ENCODE assay signal across 10 cellular contexts in genomic region chr16:78227855-78228254, GRCh38.
DNase-seq lines count a peak whose midpoint lies in the region; ATAC-seq, FAIRE-seq and TF ChIP-seq lines count a peak whose summit lies in the region.
"Had no signal": no experiment of that assay in that cellular context is flagged by ENCODE, and none has a peak within 500 bp of the region (broad histone marks: within the 10 kb centered on the region; RNA-seq: fewer than 3 reads in every experiment).

No MANE protein-coding gene starts in this region.

- in situ Hi-C loops in GM12878 (cut with MboI) = no loop called here

- H3K9me2 ChIP-seq in GM23338 (ENCODE audit: insufficient read depth) = no peaks in the 10 kb centered on the region
- no peaks in the 10 kb centered on the region for H3K9me2 ChIP-seq in neural cell (ENCODE audit: insufficient read depth, low read length)

- TF ChIP-seq EP300 in GM12878 (IDR thresholded peaks at IDR 0.05; ENCODE audit: borderline replicate concordance in 1 of 2, control insufficient read depth in 1 of 2, low read depth in 2 of 2, low read length in 2 of 2) (no peak), neural cell (conservative IDR thresholded peaks at IDR 0.05; ENCODE audit: poor library complexity, severe bottlenecking) (no peak)

- H3K79me2 ChIP-seq in GM23338 (replicated peaks; ENCODE audit: insufficient read depth) (no peaks in the 10 kb centered on the region), GM12878 (ENCODE audit: control insufficient read depth, insufficient read depth, low read length) (no peaks in the 10 kb centered on the region), neural cell (replicated peaks; ENCODE audit: insufficient read depth, low read length) (no peaks in the 10 kb centered on the region)

- H3K27ac Mint-ChIP-seq in GM23338 = no peak overlapping the region
- H3K27ac Mint-ChIP-seq in activated T-helper 17 cell treated with anti-CD3 and anti-CD28 coated beads, Interleukin-2, amount 50 U/mL, for 72 hours = no peak overlapping the region
- H3K27ac Mint-ChIP-seq: activated naive CD8-positive, alpha-beta T cell; naive B cell had no signal

- H3K36me3 Mint-ChIP-seq in GM23338 (ENCODE audit: low read depth) = no peaks in the 10 kb centered on the region
- no peaks in the 10 kb centered on the region for H3K36me3 Mint-ChIP-seq in activated T-helper 17 cell treated with anti-CD3 and anti-CD28 coated beads, Interleukin-2, amount 50 U/mL, for 72 hours (ENCODE audit: low read depth)
- H3K36me3 Mint-ChIP-seq: activated naive CD8-positive, alpha-beta T cell; naive B cell had no signal

- 75% methylated on average over 3 of the region's 3 CpGs for WGBS in GM12878 (ENCODE audit: insufficient coverage, insufficient replicate concordance, low lambda C conversion rate, missing lambda C conversion rate)

- H3K9me3 ChIP-seq in GM12878 (replicated peaks; ENCODE audit: control insufficient read depth, insufficient read depth, low read length) = no peaks in the 10 kb centered on the region
- no peaks in the 10 kb centered on the region for H3K9me3 ChIP-seq in neural cell (ENCODE audit: low read length)

- intact Hi-C loops in GM12878 (cut with micrococcal nuclease; ENCODE audit: unreplicated experiment) = no loop called here

- CTCF ChIA-PET in GM12878 (lab: Yijun Ruan, JAX) = no interaction called here

- H3F3A ChIP-seq in GM23338 (replicated peaks; ENCODE audit: low read depth) = no peaks in the 10 kb centered on the region
- no peaks in the 10 kb centered on the region for H3F3A ChIP-seq in neural cell (ENCODE audit: insufficient read depth, low read length, poor library complexity, severe bottlenecking)

- H3K27ac ChIP-seq in GM23338 (ENCODE audit: low read depth) = no peak overlapping the region
- H3K27ac ChIP-seq in GM12878 (ENCODE audit: control insufficient read depth, insufficient read depth) = no peak overlapping the region
- H3K27ac ChIP-seq in neural cell (ENCODE audit: low read length) = no peak overlapping the region

- peak; percentile 57 to 75 for TF ChIP-seq CTCF in GM23338 (conservative IDR thresholded peaks at IDR 0.05; ENCODE audit: low read depth in 2 of 2)
- no peak; a peak in 1 of 6 replicates for TF ChIP-seq CTCF in GM12878 (IDR thresholded peaks at IDR 0.05 in 2 of 3, conservative IDR thresholded peaks at IDR 0.05 in 1 of 3; ENCODE audit: control insufficient read depth in 2 of 3, extremely low read depth in 1 of 3, insufficient read depth in 1 of 3, low read depth in 3 of 3, low read length in 3 of 3)
- peak; percentile 58 for TF ChIP-seq CTCF in neural cell (IDR thresholded peaks at IDR 0.05; ENCODE audit: poor library complexity, severe bottlenecking)

- H4K20me1 ChIP-seq in GM23338 (replicated peaks; ENCODE audit: insufficient read depth) = no peaks in the 10 kb centered on the region
- H4K20me1 ChIP-seq in GM12878 (ENCODE audit: control insufficient read depth, insufficient read depth) = no peaks in the 10 kb centered on the region
- H4K20me1 ChIP-seq in neural cell (ENCODE audit: insufficient read depth) = no peaks in the 10 kb centered on the region

- RAD21 ChIA-PET in GM12878 (lab: Charles Lee; ENCODE audit: unreplicated experiment) = no interaction called here

- TF ChIP-seq RAD21 in GM12878 (IDR thresholded peaks at IDR 0.05; ENCODE audit: insufficient read depth, low read depth, low read length) (0 out of 2 replicates have a peak, but pooled peaks have one; percentile 16), neural cell (conservative IDR thresholded peaks at IDR 0.05) (peak; percentile 68)

- BruUV-seq in GM12878 (replicated peaks; lab: Mats Ljungman, UMichigan) = no TSS peak

- H3K9ac ChIP-seq in GM12878 (ENCODE audit: control insufficient read depth, insufficient read depth, low read length) = no peak overlapping the region
- H3K9ac ChIP-seq in neural cell (ENCODE audit: low read length) = no peak overlapping the region

- peaks cover 9% of the 10 kb centered on the region; the same call in 2 of the 3 replicates for H3K4me1 Mint-ChIP-seq in GM23338
- H3K4me1 Mint-ChIP-seq in activated T-helper 17 cell treated with anti-CD3 and anti-CD28 coated beads, Interleukin-2, amount 50 U/mL, for 72 hours = no peaks in the 10 kb centered on the region

- H3K4me2 ChIP-seq in GM23338 = no peak overlapping the region
- H3K4me2 ChIP-seq in GM12878 (ENCODE audit: control insufficient read depth, insufficient read depth) = no peak overlapping the region
- no peak overlapping the region for H3K4me2 ChIP-seq in neural cell (ENCODE audit: low read length)

- no peaks in the 10 kb centered on the region for H3K9me3 Mint-ChIP-seq in GM23338
- H3K9me3 Mint-ChIP-seq in activated T-helper 17 cell treated with anti-CD3 and anti-CD28 coated beads, Interleukin-2, amount 50 U/mL, for 72 hours = no peaks in the 10 kb centered on the region
- H3K9me3 Mint-ChIP-seq: naive B cell had no signal

- no peak overlapping the region for H3K4me3 Mint-ChIP-seq in GM23338
- no peak overlapping the region for H3K4me3 Mint-ChIP-seq in activated T-helper 17 cell treated with anti-CD3 and anti-CD28 coated beads, Interleukin-2, amount 50 U/mL, for 72 hours
- H3K4me3 Mint-ChIP-seq: activated naive CD8-positive, alpha-beta T cell; naive B cell had no signal

- SMC1A ChIA-PET in GM12878 (lab: Charles Lee; ENCODE audit: uncharacterized antibody, unreplicated experiment) = no interaction called here

- H3K4me3 ChIP-seq in GM23338 (no peak overlapping the region), GM12878 (no peak overlapping the region), neural cell (ENCODE audit: low read length) (no peak overlapping the region)

- H3K36me3 ChIP-seq in GM23338 (ENCODE audit: insufficient read depth) (no peaks in the 10 kb centered on the region), GM12878 (ENCODE audit: control insufficient read depth in 2 of 2, insufficient read depth in 2 of 2, low read length in 1 of 2) (no peaks in the 10 kb centered on the region), neural cell (ENCODE audit: insufficient read depth, low read length) (no peaks in the 10 kb centered on the region)

- no peaks in the 10 kb centered on the region for H3K27me3 ChIP-seq in GM23338 (ENCODE audit: insufficient read depth)
- no peaks in the 10 kb centered on the region for H3K27me3 ChIP-seq in GM12878 (replicated peaks in 1 of 2; ENCODE audit: control insufficient read depth in 2 of 2, insufficient read depth in 2 of 2, low read length in 1 of 2)
- H3K27me3 ChIP-seq in neural cell (ENCODE audit: insufficient read depth, low read depth, low read length) = no peaks in the 10 kb centered on the region

- H3K4me1 ChIP-seq in GM23338 (ENCODE audit: insufficient read depth) = no peaks in the 10 kb centered on the region
- no peaks in the 10 kb centered on the region for H3K4me1 ChIP-seq in GM12878 (ENCODE audit: control insufficient read depth, insufficient read depth, low read length)

- no peak for FAIRE-seq in GM12878 (lab: Jason Lieb, UNC)

- no peak overlapping the region for H2AFZ ChIP-seq in GM23338
- H2AFZ ChIP-seq in GM12878 (ENCODE audit: control insufficient read depth, low read depth, low read length) = no peak overlapping the region
- H2AFZ ChIP-seq in neural cell (ENCODE audit: low read depth, low read length) = no peak overlapping the region

- peak; percentile 82 for ATAC-seq in GM23338
- ATAC-seq in GM12878 = peak; percentile 39; the same call in 2 of the 3 replicates
- ATAC-seq in GM21367 (IDR thresholded peaks at IDR 0.05; ENCODE audit: unreplicated experiment) = no peak
- ATAC-seq in activated T-helper 17 cell treated with anti-CD3 and anti-CD28 coated beads, Interleukin-2, amount 50 U/mL, for 72 hours (replicated peaks) = no peak
- no peak for ATAC-seq in HG02970 (IDR thresholded peaks at IDR 0.05; ENCODE audit: low FRiP score, unreplicated experiment)

- no peak for TF ChIP-seq POLR2A in GM12878 (IDR thresholded peaks at IDR 0.05; ENCODE audit: low read depth, low read length)

- H3K27me3 Mint-ChIP-seq in GM23338 (ENCODE audit: insufficient read depth, low read depth, poor library complexity) = peaks cover 4% of the 10 kb centered on the region
- H3K27me3 Mint-ChIP-seq in activated T-helper 17 cell treated with anti-CD3 and anti-CD28 coated beads, Interleukin-2, amount 50 U/mL, for 72 hours = no peaks in the 10 kb centered on the region
- H3K27me3 Mint-ChIP-seq: activated naive CD8-positive, alpha-beta T cell; naive B cell had no signal

- DNase-seq in GM23338 (ENCODE audit: low spot score) (peak; percentile 64), NCI-H1092 treated with DMSO at 0.1 percent for 48 hours (lab: John Stamatoyannopoulos, UW) (peak; percentile 38), GM12878 (ENCODE audit: low read depth, low spot score) (no peak)
- DNase-seq: activated CD4-positive, alpha-beta T cell treated with anti-CD3 and anti-CD28 coated beads for 48 hours; naive B cell had no signal

- POLR2A ChIA-PET in GM12878 (lab: Charles Lee) = no interaction called here

TF ChIP-seq in GM23338, 12 proteins besides CTCF, POLR2A, EP300 and RAD21 (continues in another document):
- TF ChIP-seq STAT1 (IDR thresholded peaks at IDR 0.05; ENCODE audit: unreplicated experiment) = no peak
- no peak for TF ChIP-seq EZH2 (IDR thresholded peaks at IDR 0.05; ENCODE audit: low read depth, unreplicated experiment)

TF ChIP-seq in GM12878, 131 proteins besides CTCF, POLR2A, EP300 and RAD21 (continues in another document):
- TF ChIP-seq SP1 (IDR thresholded peaks at IDR 0.05; ENCODE audit: low read depth, low read length) (no peak), ELK1 (IDR thresholded peaks at IDR 0.05; ENCODE audit: low read depth, low read length) (no peak), SUZ12 (IDR thresholded peaks at IDR 0.05; ENCODE audit: unreplicated experiment) (no peak)

TF ChIP-seq in neural cell, 6 proteins besides CTCF, POLR2A, EP300 and RAD21:
- TF ChIP-seq SMC3 (conservative IDR thresholded peaks at IDR 0.05; ENCODE audit: poor library complexity) (peak; percentile 65), POLR2AphosphoS5 (IDR thresholded peaks at IDR 0.05) (no peak)

Comparison
In these comparisons a context has a peak if more than half of its experiments do, and no peak if none do; other contexts are left out.
1. ATAC-seq: peak in GM23338 (single experiment) and GM12878 (single experiment); none in GM21367 (single experiment), activated T-helper 17 cell treated with anti-CD3 and anti-CD28 coated beads, Interleukin-2, amount 50 U/mL, for 72 hours (single experiment) and HG02970 (single experiment).
2. CTCF ChIP-seq: peak in GM23338 (2 of 2) and neural cell (single experiment); none in GM12878 (0 of 3).